ENCODE assay signal across 20 cellular contexts in the genomic region with DNA sequence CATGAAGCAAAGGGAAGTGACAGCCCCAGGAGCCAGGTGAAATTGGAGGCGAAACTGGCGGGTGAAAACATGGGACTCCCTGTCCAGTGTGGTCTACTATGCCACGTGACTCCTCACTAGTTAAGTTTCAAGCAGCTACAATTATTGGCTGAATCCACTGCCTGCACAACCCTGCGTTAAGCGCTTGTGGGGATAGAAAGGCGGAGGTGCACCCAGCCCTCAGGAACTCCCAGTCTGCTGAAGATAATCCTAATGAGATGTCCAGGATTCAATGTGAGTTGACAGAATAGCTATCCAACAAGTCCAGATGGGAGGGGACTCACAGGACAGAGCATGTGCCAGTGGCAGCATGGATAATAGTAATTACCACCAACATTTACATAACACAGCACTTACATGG. TPM values are rescaled to one million over a fixed set of nuclear protein-coding genes. Genes with fewer than 3 reads are reported as not detected.
DNase-seq lines count a peak whose midpoint lies in the region; ATAC-seq, FAIRE-seq and TF ChIP-seq lines count a peak whose summit lies in the region.
"Had no signal": no experiment of that assay in that cellular context is flagged by ENCODE, and none has a peak within 500 bp of the region (broad histone marks: within the 10 kb centered on the region; RNA-seq: fewer than 3 reads in every experiment).

No MANE protein-coding gene starts in this region.

- ATAC-seq in GM19463 (IDR thresholded peaks at IDR 0.05; ENCODE audit: unreplicated experiment): no peak
- ATAC-seq in activated CD4-positive, alpha-beta T cell treated with anti-CD3 and anti-CD28 coated beads for 36 hours: no peak
- ATAC-seq: activated T-cell treated with anti-CD3 and anti-CD28 coated beads, Interleukin-2, amount 50 U/mL, for 72 hours; esophagus mucosa; T-cell had no signal

- H3K9ac ChIP-seq in kidney (ENCODE audit: low read length in 2 of 2): peak overlapping the region in 1 of 2 donors; percentile 88
- H3K9ac ChIP-seq: parathyroid adenoma had no signal

- intact Hi-C loops in kidney (cut with DNase I): no loop called here
- intact Hi-C loops in stomach (cut with DNase I; ENCODE audit: low total_unique reads): no loop called here
- intact Hi-C loops in activated CD4-positive, alpha-beta T cell treated with anti-CD3 and anti-CD28 coated beads for 36 hours (cut with DNase I, micrococcal nuclease): loop anchor here in 1 of 2 experiments (5.0 to 10.0 kb wide), 3 partner anchors 205 to 818 kb away; partner anchors contain the start of genes KCNK5, KIF6 and SAYSD1

- CTCF ChIA-PET in activated CD4-positive, alpha-beta T cell treated with anti-CD3 and anti-CD28 coated beads for 36 hours (lab: Charles Lee): no interaction called here

- H3K4me1 ChIP-seq in kidney (ENCODE audit: control insufficient read depth in 1 of 2, insufficient read depth in 1 of 2, low read depth in 1 of 2, low read length in 2 of 2) (peaks cover 30 to 46% of the 10 kb centered on the region in 2 donors), stomach (peaks cover 16 to 76% (median 48%) of the 10 kb centered on the region in 4 donors)

- H3K4me3 ChIP-seq in kidney (ENCODE audit: low read length in 2 of 2): peak overlapping the region; percentile 88
- peak overlapping the region in 2 of 4 donors; percentile 68 to 82 for H3K4me3 ChIP-seq in stomach

- H3K27ac ChIP-seq in kidney (ENCODE audit: low read depth in 2 of 2, low read length in 2 of 2) (peak overlapping the region; percentile 55 to 69), stomach (peak overlapping the region in 4 of 5 donors; percentile 60 to 90 (median 84))
- H3K27ac ChIP-seq: brain microvascular endothelial cell, parathyroid adenoma, VCaP had no signal

- 80 to 94% (median 90%) methylated on average over 6 of the region's 6 CpGs for WGBS in stomach, 5 donors

- no peak for FAIRE-seq in kidney (lab: Jason Lieb, UNC)

- no peak for TF ChIP-seq EP300 in stomach (IDR thresholded peaks at IDR 0.05)

- TF ChIP-seq POLR2A in stomach (IDR thresholded peaks at IDR 0.05): no peak

- no peaks in the 10 kb centered on the region for H3K36me3 ChIP-seq in kidney (ENCODE audit: control insufficient read depth in 1 of 2, insufficient read depth in 2 of 2, low read length in 2 of 2)
- H3K36me3 ChIP-seq in stomach: no peaks in the 10 kb centered on the region
- H3K36me3 ChIP-seq: brain microvascular endothelial cell had no signal

- H3K27ac Mint-ChIP-seq in activated CD4-positive, alpha-beta T cell treated with anti-CD3 and anti-CD28 coated beads for 36 hours: no peak overlapping the region
- no peak overlapping the region for H3K27ac Mint-ChIP-seq in HFFc6
- H3K27ac Mint-ChIP-seq: activated naive CD8-positive, alpha-beta T cell; activated T-cell treated with anti-CD3 and anti-CD28 coated beads, Interleukin-2, amount 50 U/mL, for 72 hours; CD4-positive, alpha-beta memory T cell; T-cell had no signal

- H3K9me3 Mint-ChIP-seq in activated CD4-positive, alpha-beta T cell treated with anti-CD3 and anti-CD28 coated beads for 36 hours (ENCODE audit: low read depth): no peaks in the 10 kb centered on the region
- H3K9me3 Mint-ChIP-seq in HFFc6: no peaks in the 10 kb centered on the region
- H3K9me3 Mint-ChIP-seq: activated T-cell treated with anti-CD3 and anti-CD28 coated beads, Interleukin-2, amount 50 U/mL, for 72 hours; T-cell had no signal

- H3K4me3 Mint-ChIP-seq in activated CD4-positive, alpha-beta T cell treated with anti-CD3 and anti-CD28 coated beads for 36 hours: no peak overlapping the region
- H3K4me3 Mint-ChIP-seq in HFFc6: no peak overlapping the region
- H3K4me3 Mint-ChIP-seq: activated T-cell treated with anti-CD3 and anti-CD28 coated beads, Interleukin-2, amount 50 U/mL, for 72 hours; CD4-positive, alpha-beta memory T cell had no signal

- H3K27me3 Mint-ChIP-seq in activated CD4-positive, alpha-beta T cell treated with anti-CD3 and anti-CD28 coated beads for 36 hours: peaks cover 3% of the 10 kb centered on the region
- no peaks in the 10 kb centered on the region; the same call in none of the 2 replicates for H3K27me3 Mint-ChIP-seq in HFFc6 (ENCODE audit: insufficient read depth)
- H3K27me3 Mint-ChIP-seq: activated naive CD8-positive, alpha-beta T cell had no signal

- POLR2A ChIA-PET in activated CD4-positive, alpha-beta T cell treated with anti-CD3 and anti-CD28 coated beads for 36 hours (lab: Charles Lee): no interaction called here

- no peaks in the 10 kb centered on the region for H3K9me3 ChIP-seq in kidney (ENCODE audit: control insufficient read depth in 1 of 2, low read length in 2 of 2)
- no peaks in the 10 kb centered on the region for H3K9me3 ChIP-seq in stomach

- H3K36me3 Mint-ChIP-seq in activated CD4-positive, alpha-beta T cell treated with anti-CD3 and anti-CD28 coated beads for 36 hours (ENCODE audit: low read depth): no peaks in the 10 kb centered on the region
- H3K36me3 Mint-ChIP-seq in HFFc6 (ENCODE audit: low read depth): no peaks in the 10 kb centered on the region
- H3K36me3 Mint-ChIP-seq: activated naive CD8-positive, alpha-beta T cell; CD4-positive, alpha-beta memory T cell; T-cell had no signal

- peak; percentile 62 for DNase-seq in D341Med (ENCODE audit: low spot score)
- peak; percentile 95 for DNase-seq in NCI-H82 (lab: John Stamatoyannopoulos, UW)
- DNase-seq in kidney: no peak
- no peak for DNase-seq in stomach
- no peak for DNase-seq in NCI-H187 (lab: John Stamatoyannopoulos, UW)
- no peak for DNase-seq in activated CD4-positive, alpha-beta T cell treated with anti-CD3 and anti-CD28 coated beads for 36 hours
- no peak for DNase-seq in HFFc6
- DNase-seq: activated T-cell treated with anti-CD3 and anti-CD28 coated beads, Interleukin-2, amount 50 U/mL, for 72 hours; brain microvascular endothelial cell; CD4-positive, alpha-beta memory T cell; GOT3; NCI-H1694; NCI-H226; stimulated activated CD4-positive, alpha-beta T cell treated with anti-CD3 and anti-CD28 coated beads, Interleukin-4, amount 100 ng/mL, for 4 hours; T-cell had no signal

- H3K27me3 ChIP-seq in stomach: peaks cover 0 to 7% (median 0%) of the 10 kb centered on the region in 3 donors
- H3K27me3 ChIP-seq: brain microvascular endothelial cell had no signal

- TF ChIP-seq CTCF in kidney (IDR thresholded peaks at IDR 0.05; ENCODE audit: borderline replicate concordance, extremely low read depth, insufficient read depth): no peak
- TF ChIP-seq CTCF in stomach (IDR thresholded peaks at IDR 0.05): no peak
- no peak for TF ChIP-seq CTCF in HFFc6 (IDR thresholded peaks at IDR 0.05)

- H3K4me1 Mint-ChIP-seq in activated CD4-positive, alpha-beta T cell treated with anti-CD3 and anti-CD28 coated beads for 36 hours: peaks cover 26% of the 10 kb centered on the region
- peaks cover 38% of the 10 kb centered on the region for H3K4me1 Mint-ChIP-seq in HFFc6 (ENCODE audit: low read depth)

RNA-seq across cellular contexts. Expression of gene MOCS1, which starts 1.9 kb away (rescaled TPM):
- total RNA-seq in kidney (25.9 TPM), stomach (10 to 100 TPM in 3 of 5 donors, 1 to 10 TPM in 2; 4.0 to 15.4 (median 13.6) TPM)
- polyA plus RNA-seq in kidney (ENCODE audit: insufficient read depth, low read depth, low replicate concordance) (41.3 TPM), stomach (10 to 100 TPM in 1 of 3 donors, 1 to 10 TPM in 2; 6.3 to 11.3 (median 8.7) TPM)
- total RNA-seq in activated CD4-positive, alpha-beta T cell treated with anti-CD3 and anti-CD28 coated beads for 36 hours: 1 to 10 TPM; 6.2 to 6.4 TPM
- 10 to 100 TPM in 2 of 6 experiments, 1 to 10 TPM in 4; 7.9 to 11.1 (median 9.2) TPM for total RNA-seq in HFFc6 (2021; fragmentation: NEBNext Ultra II Directional; extraction: Animal tissue kit (Norgen Biotek cat#: 25700))

Comparison
In these comparisons a context has a peak if more than half of its experiments do, and no peak if none do; other contexts are left out.
1. DNase-seq: peak in D341Med (single experiment) and NCI-H82 (single experiment); none in kidney (single experiment), stomach (single experiment), NCI-H187 (0 of 2), activated CD4-positive, alpha-beta T cell treated with anti-CD3 and anti-CD28 coated beads for 36 hours (single experiment) and HFFc6 (single experiment).